1 cellular context compared by ENCODE assay signal in genomic region chr7:131109011-131109756, GRCh38.
TF ChIP-seq lines count a peak whose summit lies in the region.

No MANE protein-coding gene starts in this region.

TF ChIP-seq in WTC11, 78 proteins besides CTCF, POLR2A, EP300 and RAD21 (continued from another document):
- TF ChIP-seq AR (CRISPR knock-in tag; IDR thresholded peaks at IDR 0.05) (no peak), TCF7 (CRISPR knock-in tag; IDR thresholded peaks at IDR 0.05; ENCODE audit: low read depth) (no peak), ZNF425 (CRISPR knock-in tag; conservative IDR thresholded peaks at IDR 0.05) (no peak), TEAD4 (CRISPR knock-in tag; IDR thresholded peaks at IDR 0.05) (no peak), ELF4 (CRISPR knock-in tag; IDR thresholded peaks at IDR 0.05; ENCODE audit: low read depth) (no peak)
TF ChIP-seq in WTC11: peak in this region for 0.
